ENCODE assay signal across 18 cellular contexts in the genomic region with DNA sequence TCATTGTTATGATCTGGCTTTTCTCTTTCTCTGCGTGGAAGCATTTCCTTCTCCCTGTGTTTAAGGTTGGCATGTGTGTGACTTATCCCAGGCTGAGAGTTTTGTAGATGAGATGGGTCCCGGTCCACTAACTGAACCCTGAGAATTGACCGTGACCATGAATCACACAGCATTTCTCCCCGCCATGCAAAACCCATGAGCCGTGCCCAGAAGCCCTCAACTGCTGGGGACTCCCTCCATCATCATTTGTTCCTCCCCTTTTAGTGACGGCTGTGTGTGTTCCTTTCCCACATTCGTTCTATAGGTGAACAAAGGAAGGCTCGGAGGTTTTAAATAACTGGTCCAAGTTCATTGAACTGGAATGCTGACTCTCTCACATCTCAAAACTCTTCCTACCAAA. TPM values are rescaled to one million over a fixed set of nuclear protein-coding genes. Genes with fewer than 3 reads are reported as not detected.
DNase-seq lines count a peak whose midpoint lies in the region; ATAC-seq and TF ChIP-seq lines count a peak whose summit lies in the region.
"Had no signal": no experiment of that assay in that cellular context is flagged by ENCODE, and none has a peak within 500 bp of the region (broad histone marks: within the 10 kb centered on the region; RNA-seq: fewer than 3 reads in every experiment).

No MANE protein-coding gene starts in this region.

- H3K27ac ChIP-seq in Panc1 (ENCODE audit: low read length) (peak overlapping the region; percentile 50; the same call in 1 of the 2 replicates), thoracic aorta (peak overlapping the region; percentile 83 to 87)
- H3K27ac ChIP-seq: KMS-11 had no signal

- no peaks in the 10 kb centered on the region; the same call in 1 of the 2 replicates for H3K36me3 ChIP-seq in Panc1 (ENCODE audit: control insufficient read depth, insufficient read depth, low read length)
- H3K36me3 ChIP-seq in thoracic aorta = no peaks in the 10 kb centered on the region
- H3K36me3 ChIP-seq: HAP-1, right atrium auricular region had no signal

- in situ Hi-C loops in Panc1 (cut with HindIII; ENCODE audit: low pct_unique_long_range_greater_than_20kb, low sequenced_read_pairs) = no loop called here

- no peak overlapping the region for H3K4me3 Mint-ChIP-seq in nephron progenitor cell
- H3K4me3 Mint-ChIP-seq: WTC11 had no signal

- no peak for ATAC-seq in Panc1
- ATAC-seq in esophagus mucosa = peak; percentile 20
- ATAC-seq in thoracic aorta (ENCODE audit: insufficient number of reproducible peaks, low FRiP score, low read depth) = no peak
- ATAC-seq in HG03139 (IDR thresholded peaks at IDR 0.05; ENCODE audit: unreplicated experiment) = no peak
- ATAC-seq: activated naive CD4-positive, alpha-beta T cell treated with anti-CD3 and anti-CD28 coated beads, Interleukin-2, amount 50 U/mL, for 72 hours; WTC11 had no signal

- BruUV-seq in Panc1 (replicated peaks; lab: Mats Ljungman, UMichigan) = no TSS peak

- H3K4me3 ChIP-seq in Panc1 (ENCODE audit: low read depth in 2 of 2, low read length in 2 of 2) (no peak overlapping the region), thoracic aorta (peak overlapping the region; percentile 21)
- H3K4me3 ChIP-seq: HAP-1, right atrium auricular region had no signal

- POLR2A ChIA-PET in Panc1 (lab: Charles Lee) = no interaction called here

- no peaks in the 10 kb centered on the region for H3K27me3 Mint-ChIP-seq in nephron progenitor cell (ENCODE audit: low read depth, poor library complexity)

- TF ChIP-seq CTCF in Panc1 (IDR thresholded peaks at IDR 0.05) = no peak
- TF ChIP-seq CTCF in nephron progenitor cell (IDR thresholded peaks at IDR 0.05) = no peak
- no peak for TF ChIP-seq CTCF in thoracic aorta (IDR thresholded peaks at IDR 0.05)

- peaks cover 22% of the 10 kb centered on the region for H3K4me1 Mint-ChIP-seq in nephron progenitor cell

- H3K4me1 ChIP-seq in Panc1 (ENCODE audit: control insufficient read depth, insufficient read depth, low read length) (peaks cover 14% of the 10 kb centered on the region), thoracic aorta (ENCODE audit: control insufficient read depth in 1 of 2, low read depth in 2 of 2) (peaks cover 20 to 31% of the 10 kb centered on the region in 2 donors)
- H3K4me1 ChIP-seq: HAP-1 had no signal

- peaks cover 6% of the 10 kb centered on the region for H3K9me3 Mint-ChIP-seq in nephron progenitor cell
- H3K9me3 Mint-ChIP-seq: activated naive CD4-positive, alpha-beta T cell treated with anti-CD3 and anti-CD28 coated beads, Interleukin-2, amount 50 U/mL, for 72 hours had no signal

- CTCF ChIA-PET in Panc1 (lab: Charles Lee) = no interaction called here

- intact Hi-C loops in Panc1 (cut with micrococcal nuclease; ENCODE audit: unreplicated experiment) = no loop called here

- peak overlapping the region; percentile 22 for H3K27ac Mint-ChIP-seq in nephron progenitor cell
- H3K27ac Mint-ChIP-seq: WTC11 had no signal

- H3K27me3 ChIP-seq in Panc1 (ENCODE audit: control insufficient read depth, insufficient read depth, low read length) = no peaks in the 10 kb centered on the region
- no peaks in the 10 kb centered on the region for H3K27me3 ChIP-seq in thoracic aorta (replicated peaks; ENCODE audit: insufficient read depth)
- H3K27me3 ChIP-seq: right atrium auricular region had no signal

- 0 out of 2 replicates have a peak, but pooled peaks cover 3% of the 10 kb centered on the region for H3K9me3 ChIP-seq in Panc1 (ENCODE audit: control insufficient read depth, insufficient read depth, low read depth, low read length)
- no peaks in the 10 kb centered on the region for H3K9me3 ChIP-seq in thoracic aorta
- H3K9me3 ChIP-seq: HAP-1, right atrium auricular region had no signal

- DNase-seq in Panc1 (ENCODE audit: low read depth, low spot score) (no peak), nephron progenitor cell (no peak), thoracic aorta (ENCODE audit: low spot score) (no peak), anterior cingulate cortex (lab: John Stamatoyannopoulos, UW) (no peak), islet precursor cell (no peak)
- DNase-seq in stimulated activated CD4-positive, alpha-beta T cell treated with anti-CD3 and anti-CD28 coated beads, Interleukin-4, amount 100 ng/mL, for 1 hour = no peak
- DNase-seq: AML-193; cortex of kidney; NCI-H1436 treated with DMSO at 0.1 percent for 48 hours; NCI-H524; stimulated activated naive CD4-positive, alpha-beta T cell treated with Interleukin-2 at 50 U/mL for 16 hours had no signal

- H3K36me3 Mint-ChIP-seq in nephron progenitor cell (ENCODE audit: low read depth) = peaks cover 4% of the 10 kb centered on the region
- H3K36me3 Mint-ChIP-seq: activated naive CD4-positive, alpha-beta T cell treated with anti-CD3 and anti-CD28 coated beads, Interleukin-2, amount 50 U/mL, for 72 hours had no signal

RNA-seq across cellular contexts. Expression of a gene that starts 30.1 kb away (rescaled TPM):
- total RNA-seq in Panc1 (2021; ENCODE audit: unreplicated experiment) = 0.90 TPM
- 0.48 TPM for polyA plus RNA-seq in Panc1 (2012; ENCODE audit: insufficient read length)
- total RNA-seq in esophagus mucosa = not detected
- total RNA-seq in thoracic aorta = 1 to 10 TPM in 1 of 2 donors, under 1 TPM in 1; 0.35 to 8.8 TPM
- total RNA-seq: activated naive CD4-positive, alpha-beta T cell treated with anti-CD3 and anti-CD28 coated beads, Interleukin-2, amount 50 U/mL, for 72 hours; right atrium auricular region had no signal

RNA-seq across cellular contexts. Expression of a gene that starts 58.1 kb away (rescaled TPM):
- total RNA-seq in Panc1 (2021; ENCODE audit: unreplicated experiment) = 228 TPM
- polyA plus RNA-seq in Panc1 (2012; ENCODE audit: insufficient read length) = 140 TPM
- total RNA-seq in esophagus mucosa = 232 TPM
- total RNA-seq in thoracic aorta = 100 to 1,000 TPM; 171 to 195 TPM
